ENCODE assay signal across 26 cellular contexts in the genomic region with DNA sequence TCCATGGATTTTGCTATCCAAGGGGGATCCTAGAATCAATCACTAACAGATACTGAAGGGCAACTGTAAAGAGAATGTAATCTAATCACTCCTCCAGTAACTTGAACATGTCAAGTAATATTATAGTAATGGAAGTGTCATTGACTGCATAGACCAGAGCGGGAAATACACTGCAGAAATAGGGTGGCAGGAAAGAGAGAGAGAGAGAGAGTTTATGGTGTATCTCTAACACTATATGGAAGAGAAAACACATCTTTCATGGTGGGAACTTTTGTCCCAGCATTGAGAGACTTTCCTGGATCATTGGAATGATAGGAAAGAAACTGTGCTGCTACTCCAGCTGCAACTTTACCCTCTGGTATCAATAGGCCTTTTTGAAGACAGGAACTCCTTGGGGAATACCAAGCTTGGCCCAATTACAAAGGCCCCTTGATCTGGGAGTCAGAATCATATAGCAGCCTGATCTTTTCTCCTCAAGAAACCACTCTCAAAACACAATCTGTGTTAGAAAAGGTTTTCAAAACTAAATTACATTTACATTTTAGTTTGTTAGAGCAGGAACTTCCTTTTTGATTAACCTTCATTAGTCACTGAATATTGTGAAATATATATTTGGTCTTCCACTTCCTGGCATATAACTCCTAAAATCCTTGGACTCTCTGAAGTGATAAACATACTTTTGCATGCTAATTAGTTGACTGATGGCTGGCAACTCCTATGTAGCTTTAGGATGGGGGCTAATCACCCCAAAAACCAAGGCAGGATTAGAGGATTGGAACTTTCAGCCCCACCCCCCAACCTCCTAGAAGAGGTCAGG. TPM values are rescaled to one million over a fixed set of nuclear protein-coding genes. Genes with fewer than 3 reads are reported as not detected.
DNase-seq lines count a peak whose midpoint lies in the region; ATAC-seq and TF ChIP-seq lines count a peak whose summit lies in the region.
"Had no signal": no experiment of that assay in that cellular context is flagged by ENCODE, and none has a peak within 500 bp of the region (broad histone marks: within the 10 kb centered on the region; RNA-seq: fewer than 3 reads in every experiment).

No MANE protein-coding gene starts in this region.

- H3K9ac ChIP-seq in Loucy (ENCODE audit: low read depth, low read length, poor library complexity, severe bottlenecking) (no peak overlapping the region), adipocyte (ENCODE audit: low read length) (no peak overlapping the region)

- H3F3A ChIP-seq in Loucy (ENCODE audit: low read depth), result no peaks in the 10 kb centered on the region

- H3K4me3 ChIP-seq in Loucy (ENCODE audit: low read length, poor library complexity, severe bottlenecking), result no peak overlapping the region
- H3K4me3 ChIP-seq in adipocyte (ENCODE audit: low read length), result no peak overlapping the region
- no peak overlapping the region for H3K4me3 ChIP-seq in mucosa of descending colon
- H3K4me3 ChIP-seq: cardiac muscle cell, colonic mucosa, left lung, right atrium auricular region, testis had no signal

- intact Hi-C loops in mucosa of descending colon (cut with DNase I, micrococcal nuclease), result no loop called here

- H3K9me3 ChIP-seq in Loucy (ENCODE audit: insufficient read depth, low read depth, low read length) (no peaks in the 10 kb centered on the region), adipocyte (ENCODE audit: control insufficient read depth, low read length) (no peaks in the 10 kb centered on the region), mucosa of descending colon (no peaks in the 10 kb centered on the region)
- H3K9me3 ChIP-seq: colonic mucosa, left lung, right atrium auricular region, testis had no signal

- H2AFZ ChIP-seq in Loucy (ENCODE audit: low read length), result peak overlapping the region; percentile 48; the same call in 1 of the 2 replicates

- H3K27me3 ChIP-seq in Loucy (ENCODE audit: insufficient read depth, low read length, poor library complexity, severe bottlenecking) (no peaks in the 10 kb centered on the region), adipocyte (replicated peaks; ENCODE audit: control insufficient read depth, insufficient read depth, low read length) (no peaks in the 10 kb centered on the region)
- H3K27me3 ChIP-seq: cardiac muscle cell, colonic mucosa, left lung, right atrium auricular region, testis had no signal

- peaks cover 12% of the 10 kb centered on the region for H3K4me1 ChIP-seq in Loucy (ENCODE audit: insufficient read depth, low read length, poor library complexity, severe bottlenecking)
- peaks cover 8% of the 10 kb centered on the region for H3K4me1 ChIP-seq in adipocyte (ENCODE audit: control insufficient read depth, insufficient read depth, low read length)
- H3K4me1 ChIP-seq in mucosa of descending colon (ENCODE audit: low read depth), result no peaks in the 10 kb centered on the region
- H3K4me1 ChIP-seq: colonic mucosa, right atrium auricular region, testis had no signal

- ATAC-seq in GM18909 (IDR thresholded peaks at IDR 0.05; ENCODE audit: poor library complexity, unreplicated experiment) (no peak), mucosa of descending colon (no peak), GM18867 (IDR thresholded peaks at IDR 0.05; ENCODE audit: unreplicated experiment) (no peak), HG03378 (IDR thresholded peaks at IDR 0.05; ENCODE audit: unreplicated experiment) (no peak)
- ATAC-seq: left lung had no signal

- DNase-seq in CD1c-positive myeloid dendritic cell (ENCODE audit: extremely low spot score) (peak; percentile 28), adipocyte (ENCODE audit: low read depth) (peak; percentile 9), iris pigment epithelial cell (ENCODE audit: low read depth) (peak; percentile 8), mucosa of descending colon (no peak)
- DNase-seq: activated CD4-positive, alpha-beta memory T cell treated with anti-CD3 and anti-CD28 coated beads, Interleukin-2, amount 10 ng/mL, durations not matched to agents 7 days and 5 days; activated CD8-positive, alpha-beta memory T cell treated with anti-CD3 and anti-CD28 coated beads, Interleukin-2, amount 50 U/mL, for 4 hours; activated naive CD4-positive, alpha-beta T cell treated with anti-CD3 and anti-CD28 coated beads for 36 hours; CD4-positive, alpha-beta T cell; colonic mucosa; effector CD4-positive, alpha-beta T cell; islet precursor cell; left lung; mesenchymal stem cell; NCI-H1105 treated with DMSO at 0.1 percent for 48 hours; NCI-H187 treated with DMSO at 0.1 percent for 48 hours; NCI-H524 treated with DMSO at 0.1 percent for 48 hours; SHP77; small intestine; stimulated activated CD4-positive, alpha-beta T cell treated with anti-CD3 and anti-CD28 coated beads, Interleukin-1b, Interleukin-23, amount 100 ng/mL, for 48 hours; testis had no signal

- TF ChIP-seq CTCF in Loucy (conservative IDR thresholded peaks at IDR 0.05; ENCODE audit: low read length) (no peak), mucosa of descending colon (IDR thresholded peaks at IDR 0.05) (no peak)

- no peaks in the 10 kb centered on the region for H3K79me2 ChIP-seq in Loucy (ENCODE audit: insufficient read depth, low read length)

- no peaks in the 10 kb centered on the region for H3K9me2 ChIP-seq in Loucy (replicated peaks; ENCODE audit: low read depth, low read length)

- H3K36me3 ChIP-seq in Loucy (ENCODE audit: insufficient read depth, low read length) (no peaks in the 10 kb centered on the region), adipocyte (ENCODE audit: control insufficient read depth, insufficient read depth, low read length, severe bottlenecking) (no peaks in the 10 kb centered on the region), mucosa of descending colon (ENCODE audit: low read depth) (no peaks in the 10 kb centered on the region)
- H3K36me3 ChIP-seq: cardiac muscle cell, colonic mucosa, left lung, right atrium auricular region had no signal

- no peaks in the 10 kb centered on the region for H4K20me1 ChIP-seq in Loucy (ENCODE audit: insufficient read depth, low read length, poor library complexity, severe bottlenecking)

- no peak overlapping the region for H3K4me2 ChIP-seq in Loucy (ENCODE audit: low read depth, low read length, poor library complexity, severe bottlenecking)

RNA-seq across cellular contexts. Expression of a gene that starts 29.5 kb away (rescaled TPM):
- 10 to 100 TPM in 1 of 3 donors, 1 to 10 TPM in 2; 8.4 to 11.6 (median 9.4) TPM for total RNA-seq in mucosa of descending colon

Comparison
In these comparisons a context has a peak if more than half of its experiments do, and no peak if none do; other contexts are left out.
1. DNase-seq: peak in CD1c-positive myeloid dendritic cell (single experiment), adipocyte (single experiment) and iris pigment epithelial cell (single experiment); none in mucosa of descending colon (0 of 3).